8 cellular contexts compared by ENCODE assay signal in the genomic region with DNA sequence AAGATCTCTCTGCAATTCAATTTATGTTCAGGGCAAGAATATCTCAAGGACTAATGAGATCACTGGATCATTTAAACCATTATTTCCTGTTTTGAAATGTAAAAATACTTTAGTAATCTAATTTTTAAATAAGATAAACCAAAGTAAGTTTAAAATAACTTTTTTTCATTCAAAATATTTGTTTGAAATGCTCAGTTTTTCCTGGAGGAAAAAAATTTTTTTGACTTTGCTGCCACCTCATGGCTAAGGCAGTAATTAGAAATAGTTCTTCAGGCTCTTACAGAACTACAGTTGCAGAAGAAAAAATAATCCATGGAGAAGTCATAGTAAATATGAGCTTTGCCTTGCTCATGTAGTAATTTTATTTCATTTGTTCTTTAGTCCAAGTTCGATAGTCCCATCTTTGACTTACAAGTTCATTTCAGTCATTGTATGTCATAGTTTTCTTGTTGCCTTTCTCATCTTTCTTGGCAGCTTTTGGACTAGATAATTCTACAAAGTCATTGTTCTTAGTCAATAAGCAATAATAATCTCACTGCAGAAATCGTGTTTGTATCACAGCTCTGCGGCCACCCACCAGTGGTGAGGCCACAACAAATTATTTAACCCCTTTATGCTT.
DNase-seq lines count a peak whose midpoint lies in the region; ATAC-seq, FAIRE-seq and TF ChIP-seq lines count a peak whose summit lies in the region.

No MANE protein-coding gene starts in this region.

- no peaks in the 10 kb centered on the region for H3K9me3 Mint-ChIP-seq in WTC11

- peaks cover 10% of the 10 kb centered on the region for H3K4me1 Mint-ChIP-seq in WTC11

- no peak overlapping the region for H3K9ac ChIP-seq in kidney (ENCODE audit: low read length in 2 of 2)

- H3K9me3 ChIP-seq in KOPT-K1 (ENCODE audit: insufficient read depth, low read length, poor library complexity, severe bottlenecking), result no peaks in the 10 kb centered on the region
- no peaks in the 10 kb centered on the region for H3K9me3 ChIP-seq in kidney (ENCODE audit: control insufficient read depth in 1 of 2, low read length in 2 of 2)

- TF ChIP-seq CTCF in WTC11 (IDR thresholded peaks at IDR 0.05) (no peak), kidney (IDR thresholded peaks at IDR 0.05; ENCODE audit: borderline replicate concordance, extremely low read depth, insufficient read depth) (peak; percentile 30)

- H3K4me3 Mint-ChIP-seq in WTC11, result no peak overlapping the region

- POLR2A ChIA-PET in WTC11 (lab: Charles Lee), result no interaction called here

- no peak overlapping the region for H3K4me3 ChIP-seq in kidney (ENCODE audit: low read length in 2 of 2)

- no peak overlapping the region for H3K27ac Mint-ChIP-seq in WTC11

- H3K36me3 Mint-ChIP-seq in WTC11, result no peaks in the 10 kb centered on the region

- H3K27me3 Mint-ChIP-seq in WTC11 (ENCODE audit: low read depth), result no peaks in the 10 kb centered on the region

- H3K36me3 ChIP-seq in KOPT-K1 (ENCODE audit: insufficient read depth, low read length), result no peaks in the 10 kb centered on the region
- H3K36me3 ChIP-seq in kidney (ENCODE audit: control insufficient read depth in 1 of 2, insufficient read depth in 2 of 2, low read length in 2 of 2), result no peaks in the 10 kb centered on the region

- H3K4me1 ChIP-seq in kidney (ENCODE audit: control insufficient read depth in 1 of 2, insufficient read depth in 1 of 2, low read depth in 1 of 2, low read length in 2 of 2), result no peaks in the 10 kb centered on the region

- ATAC-seq in WTC11 (peak; percentile 22; the same call in 1 of the 2 replicates), GM18520 (IDR thresholded peaks at IDR 0.05; ENCODE audit: unreplicated experiment) (no peak), Right ventricle myocardium inferior (no peak)

- peak; percentile 86 for FAIRE-seq in kidney (lab: Jason Lieb, UNC)

- H3K27ac ChIP-seq in KOPT-K1 (ENCODE audit: low read depth, low read length, poor library complexity, severe bottlenecking) (peak overlapping the region; percentile 95), kidney (ENCODE audit: low read depth in 2 of 2, low read length in 2 of 2) (no peak overlapping the region)

- DNase-seq in NCI-H2196 (lab: John Stamatoyannopoulos, UW; ENCODE audit: unreplicated experiment) (peak; percentile 45), NCI-H2196 treated with DMSO at 0.1 percent for 48 hours (lab: John Stamatoyannopoulos, UW; ENCODE audit: unreplicated experiment) (no peak), WTC11 (ENCODE audit: low spot score) (no peak), kidney (no peak), GDM1 (lab: John Stamatoyannopoulos, UW) (no peak), Right ventricle myocardium inferior (ENCODE audit: missing footprints) (no peak)

- intact Hi-C loops in kidney (cut with DNase I), result no loop called here
- intact Hi-C loops in Right ventricle myocardium inferior (cut with DNase I), result loop anchor here (5.0 kb wide), 1 partner anchor 359 kb away; no protein-coding TSS in a partner anchor

- CTCF ChIA-PET in WTC11 (lab: Charles Lee), result interaction anchor here (0.9 to 3.7 kb wide), 5 partner anchors 8 to 360 kb away, joined by 3 to 16 read pairs (median 4); no protein-coding TSS in a partner anchor

TF ChIP-seq in WTC11, 78 proteins besides CTCF, POLR2A, EP300 and RAD21:
- no peak for TF ChIP-seq MLX (CRISPR knock-in tag; IDR thresholded peaks at IDR 0.05)
- no peak for TF ChIP-seq HMGXB4 (CRISPR knock-in tag; IDR thresholded peaks at IDR 0.05)
- no peak for TF ChIP-seq TCF7 (CRISPR knock-in tag; IDR thresholded peaks at IDR 0.05; ENCODE audit: low read depth)
- no peak for TF ChIP-seq OVOL2 (CRISPR knock-in tag; IDR thresholded peaks at IDR 0.05; ENCODE audit: borderline replicate concordance)
- TF ChIP-seq MYBL2 (CRISPR knock-in tag; IDR thresholded peaks at IDR 0.05), result no peak
- TF ChIP-seq ZBTB43 (CRISPR knock-in tag; IDR thresholded peaks at IDR 0.05), result no peak
- TF ChIP-seq, protein P1, sequence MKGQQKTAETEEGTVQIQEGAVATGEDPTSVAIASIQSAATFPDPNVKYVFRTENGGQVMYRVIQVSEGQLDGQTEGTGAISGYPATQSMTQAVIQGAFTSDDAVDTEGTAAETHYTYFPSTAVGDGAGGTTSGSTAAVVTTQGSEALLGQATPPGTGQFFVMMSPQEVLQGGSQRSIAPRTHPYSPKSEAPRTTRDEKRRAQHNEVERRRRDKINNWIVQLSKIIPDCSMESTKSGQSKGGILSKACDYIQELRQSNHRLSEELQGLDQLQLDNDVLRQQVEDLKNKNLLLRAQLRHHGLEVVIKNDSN (CRISPR knock-in tag; IDR thresholded peaks at IDR 0.05), result no peak
- no peak for TF ChIP-seq SP1 (CRISPR knock-in tag; conservative IDR thresholded peaks at IDR 0.05)
- TF ChIP-seq CREB1 (CRISPR knock-in tag; IDR thresholded peaks at IDR 0.05), result no peak
- TF ChIP-seq FOXK1 (CRISPR knock-in tag; IDR thresholded peaks at IDR 0.05), result no peak
- TF ChIP-seq, protein P2, sequence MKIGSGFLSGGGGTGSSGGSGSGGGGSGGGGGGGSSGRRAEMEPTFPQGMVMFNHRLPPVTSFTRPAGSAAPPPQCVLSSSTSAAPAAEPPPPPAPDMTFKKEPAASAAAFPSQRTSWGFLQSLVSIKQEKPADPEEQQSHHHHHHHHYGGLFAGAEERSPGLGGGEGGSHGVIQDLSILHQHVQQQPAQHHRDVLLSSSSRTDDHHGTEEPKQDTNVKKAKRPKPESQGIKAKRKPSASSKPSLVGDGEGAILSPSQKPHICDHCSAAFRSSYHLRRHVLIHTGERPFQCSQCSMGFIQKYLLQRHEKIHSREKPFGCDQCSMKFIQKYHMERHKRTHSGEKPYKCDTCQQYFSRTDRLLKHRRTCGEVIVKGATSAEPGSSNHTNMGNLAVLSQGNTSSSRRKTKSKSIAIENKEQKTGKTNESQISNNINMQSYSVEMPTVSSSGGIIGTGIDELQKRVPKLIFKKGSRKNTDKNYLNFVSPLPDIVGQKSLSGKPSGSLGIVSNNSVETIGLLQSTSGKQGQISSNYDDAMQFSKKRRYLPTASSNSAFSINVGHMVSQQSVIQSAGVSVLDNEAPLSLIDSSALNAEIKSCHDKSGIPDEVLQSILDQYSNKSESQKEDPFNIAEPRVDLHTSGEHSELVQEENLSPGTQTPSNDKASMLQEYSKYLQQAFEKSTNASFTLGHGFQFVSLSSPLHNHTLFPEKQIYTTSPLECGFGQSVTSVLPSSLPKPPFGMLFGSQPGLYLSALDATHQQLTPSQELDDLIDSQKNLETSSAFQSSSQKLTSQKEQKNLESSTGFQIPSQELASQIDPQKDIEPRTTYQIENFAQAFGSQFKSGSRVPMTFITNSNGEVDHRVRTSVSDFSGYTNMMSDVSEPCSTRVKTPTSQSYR (CRISPR knock-in tag; IDR thresholded peaks at IDR 0.05), result no peak
- no peak for TF ChIP-seq KAT7 (CRISPR knock-in tag; IDR thresholded peaks at IDR 0.05; ENCODE audit: borderline replicate concordance)
- TF ChIP-seq ZNF423 (CRISPR knock-in tag; IDR thresholded peaks at IDR 0.05), result no peak
- TF ChIP-seq ZNF219 (CRISPR knock-in tag; IDR thresholded peaks at IDR 0.05; ENCODE audit: borderline replicate concordance), result no peak
- TF ChIP-seq NR1H2 (CRISPR knock-in tag; IDR thresholded peaks at IDR 0.05), result no peak
- no peak for TF ChIP-seq ZNF317 (CRISPR knock-in tag; IDR thresholded peaks at IDR 0.05; ENCODE audit: borderline replicate concordance, low read depth)
- no peak for TF ChIP-seq SOX15 (CRISPR knock-in tag; IDR thresholded peaks at IDR 0.05)
- TF ChIP-seq CDX4 (CRISPR knock-in tag; IDR thresholded peaks at IDR 0.05; ENCODE audit: borderline replicate concordance), result no peak
TF ChIP-seq in WTC11: peak in this region for 0.
